In the genomic region with DNA sequence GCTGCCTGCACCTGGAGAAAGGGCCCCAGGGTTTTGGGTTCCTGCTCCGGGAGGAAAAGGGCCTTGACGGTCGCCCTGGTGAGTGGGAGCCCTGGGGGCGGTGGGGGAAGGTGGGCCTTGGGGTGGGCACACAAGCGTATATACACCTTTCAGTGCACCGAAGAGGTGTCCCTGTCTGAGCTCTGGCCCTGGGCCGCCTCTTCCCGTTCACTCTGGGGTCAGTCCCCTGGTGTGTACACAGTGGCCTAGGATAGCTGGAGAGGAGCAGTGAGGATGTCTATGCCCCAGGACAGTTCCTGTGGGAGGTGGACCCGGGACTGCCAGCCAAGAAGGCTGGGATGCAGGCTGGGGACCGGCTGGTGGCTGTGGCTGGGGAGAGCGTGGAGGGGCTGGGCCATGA, we compare ENCODE assay signal across 25 cellular contexts. TPM values are rescaled to one million over a fixed set of nuclear protein-coding genes. Genes with fewer than 3 reads are reported as not detected.
"Had no signal": no experiment of that assay in that cellular context is flagged by ENCODE, and none has a peak within 500 bp of the region (broad histone marks: within the 10 kb centered on the region; RNA-seq: fewer than 3 reads in every experiment).

No MANE protein-coding gene starts in this region.

- H3K4me3 Mint-ChIP-seq: activated CD4-positive, alpha-beta memory T cell treated with anti-CD3 and anti-CD28 coated beads, Interleukin-2, amount 10 ng/mL, durations not matched to agents 7 days and 5 days; activated CD4-positive, alpha-beta T cell treated with anti-CD3 and anti-CD28 coated beads, Interleukin-2, amount 10 ng/mL, durations not matched to agents 7 days and 5 days; activated naive CD4-positive, alpha-beta T cell treated with anti-CD3 and anti-CD28 coated beads for 36 hours; activated naive CD8-positive, alpha-beta T cell; activated T-helper 17 cell treated with anti-CD3 and anti-CD28 coated beads, Interleukin-2, amount 50 U/mL, for 72 hours; brain had no signal

- H3K36me3 Mint-ChIP-seq: activated naive CD8-positive, alpha-beta T cell; brain had no signal

- H3K27ac ChIP-seq: VCaP had no signal

- DNase-seq: activated CD4-positive, alpha-beta memory T cell treated with anti-CD3 and anti-CD28 coated beads, Interleukin-2, amount 10 ng/mL, durations not matched to agents 7 days and 5 days; activated CD4-positive, alpha-beta T cell treated with anti-CD3 and anti-CD28 coated beads, Interleukin-2, amount 10 ng/mL, durations not matched to agents 7 days and 5 days; activated CD4-positive, CD25-positive, alpha-beta regulatory T cell; activated gamma-delta T cell; activated naive CD4-positive, alpha-beta T cell treated with anti-CD3 and anti-CD28 coated beads for 36 hours; activated T-cell treated with anti-CD3 and anti-CD28 coated beads for 4 hours; activated T-cell treated with anti-CD3 and anti-CD28 coated beads, Interleukin-2, amount 50 U/mL, for 48 hours; amygdala; KG1; NCI-H1048; NCI-H146; NCI-H187 treated with DMSO at 0.1 percent for 48 hours; NCI-H2081 treated with DMSO at 0.1 percent for 48 hours; NCI-H446; NCI-H524; SHP77 treated with DMSO at 0.1 percent for 48 hours; T-helper 1 cell had no signal

- ATAC-seq: activated T-helper 17 cell treated with anti-CD3 and anti-CD28 coated beads, Interleukin-2, amount 50 U/mL, for 72 hours had no signal

- H3K27me3 Mint-ChIP-seq: activated CD4-positive, alpha-beta memory T cell treated with anti-CD3 and anti-CD28 coated beads, Interleukin-2, amount 10 ng/mL, durations not matched to agents 7 days and 5 days; activated CD4-positive, alpha-beta T cell treated with anti-CD3 and anti-CD28 coated beads, Interleukin-2, amount 10 ng/mL, durations not matched to agents 7 days and 5 days; activated naive CD8-positive, alpha-beta T cell had no signal

- H3K4me1 Mint-ChIP-seq: activated CD4-positive, alpha-beta memory T cell treated with anti-CD3 and anti-CD28 coated beads, Interleukin-2, amount 10 ng/mL, durations not matched to agents 7 days and 5 days; activated CD4-positive, alpha-beta T cell treated with anti-CD3 and anti-CD28 coated beads, Interleukin-2, amount 10 ng/mL, durations not matched to agents 7 days and 5 days; activated T-helper 17 cell treated with anti-CD3 and anti-CD28 coated beads, Interleukin-2, amount 50 U/mL, for 72 hours had no signal

- H3K9me3 Mint-ChIP-seq: activated CD4-positive, alpha-beta memory T cell treated with anti-CD3 and anti-CD28 coated beads, Interleukin-2, amount 10 ng/mL, durations not matched to agents 7 days and 5 days; activated CD4-positive, alpha-beta T cell treated with anti-CD3 and anti-CD28 coated beads, Interleukin-2, amount 10 ng/mL, durations not matched to agents 7 days and 5 days; activated naive CD4-positive, alpha-beta T cell treated with anti-CD3 and anti-CD28 coated beads for 36 hours; activated T-helper 17 cell treated with anti-CD3 and anti-CD28 coated beads, Interleukin-2, amount 50 U/mL, for 72 hours; brain had no signal

- H3K27ac Mint-ChIP-seq: activated CD4-positive, alpha-beta memory T cell treated with anti-CD3 and anti-CD28 coated beads, Interleukin-2, amount 10 ng/mL, durations not matched to agents 7 days and 5 days; activated CD4-positive, alpha-beta T cell treated with anti-CD3 and anti-CD28 coated beads, Interleukin-2, amount 10 ng/mL, durations not matched to agents 7 days and 5 days; activated naive CD4-positive, alpha-beta T cell treated with anti-CD3 and anti-CD28 coated beads for 36 hours; activated naive CD8-positive, alpha-beta T cell; brain had no signal

RNA-seq across cellular contexts. Expression of gene NHERF4, which starts 2.8 kb away (rescaled TPM):
- total RNA-seq: activated CD8-positive, alpha-beta memory T cell treated with anti-CD3 and anti-CD28 coated beads for 36 hours; activated naive CD4-positive, alpha-beta T cell treated with anti-CD3 and anti-CD28 coated beads for 36 hours; astrocyte; LHCN-M2; M059J had no signal

RNA-seq across cellular contexts. Expression of gene ABCG4, which starts 39.2 kb away (rescaled TPM):
- total RNA-seq: activated CD4-positive, alpha-beta memory T cell treated with anti-CD3 and anti-CD28 coated beads, Interleukin-2, amount 10 ng/mL, durations not matched to agents 7 days and 5 days; activated T-helper 17 cell treated with anti-CD3 and anti-CD28 coated beads, Interleukin-2, amount 50 U/mL, for 72 hours; M059J had no signal
